In the genomic region with DNA sequence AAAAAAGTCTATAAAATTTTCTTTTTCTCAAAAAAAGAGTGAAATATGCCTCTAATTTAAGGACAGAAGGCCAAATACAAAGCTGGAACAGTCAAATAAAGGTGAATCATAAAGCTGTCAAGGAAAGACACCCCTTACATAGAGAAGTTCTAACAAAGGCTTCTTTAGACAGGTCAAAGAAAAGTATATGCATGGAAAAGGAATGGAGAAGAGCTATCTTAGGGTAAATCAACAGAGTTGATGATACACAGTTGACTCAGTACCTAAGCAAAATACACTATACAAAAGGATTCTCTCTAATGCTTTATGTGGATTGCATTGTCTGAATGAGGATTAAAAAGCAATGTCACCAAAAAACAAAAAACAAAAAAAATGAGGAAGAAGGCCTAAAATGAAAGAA, we compare ENCODE assay signal across 21 cellular contexts.
DNase-seq lines count a peak whose midpoint lies in the region; ATAC-seq and TF ChIP-seq lines count a peak whose summit lies in the region.
"Had no signal": no experiment of that assay in that cellular context is flagged by ENCODE, and none has a peak within 500 bp of the region (broad histone marks: within the 10 kb centered on the region; RNA-seq: fewer than 3 reads in every experiment).

No MANE protein-coding gene starts in this region.

- no peak overlapping the region for H3K9ac ChIP-seq in GM23248
- H3K9ac ChIP-seq: BLaER1 treated with 17β-estradiol and CSF1 and Interleukin-3, amounts not matched to agents 10 nM and 100 nM had no signal

- in situ Hi-C loops in GM23248 (cut with MboI): no loop called here

- H3K27me3 ChIP-seq in GM23248 (replicated peaks; ENCODE audit: insufficient read depth): no peaks in the 10 kb centered on the region
- H3K27me3 ChIP-seq in RWPE2 (ENCODE audit: insufficient read depth, poor library complexity, severe bottlenecking): no peaks in the 10 kb centered on the region
- no peaks in the 10 kb centered on the region for H3K27me3 ChIP-seq in heart left ventricle
- H3K27me3 ChIP-seq: BE2C; BLaER1 treated with 17β-estradiol and CSF1 and Interleukin-3, amounts not matched to agents 10 nM and 100 nM had no signal

- peak; percentile 5 for DNase-seq in GM23248
- DNase-seq in HT1080 (ENCODE audit: low read depth): peak; percentile 47
- DNase-seq in RWPE2 (ENCODE audit: low spot score): no peak
- DNase-seq in epithelial cell of prostate (ENCODE audit: low read depth, low spot score): peak; percentile 8
- no peak for DNase-seq in heart left ventricle
- DNase-seq in SK-N-DZ (ENCODE audit: low spot score): no peak
- DNase-seq: 8988T; ACHN; AML-193; BE2C; Calu3; CD4-positive, alpha-beta T cell; COR-L47; DMS53; DMS79 treated with DMSO at 0.1 percent for 48 hours; GF-D8; H9 had no signal

- no peaks in the 10 kb centered on the region for H3K79me2 ChIP-seq in GM23248 (ENCODE audit: insufficient read depth)

- no peak overlapping the region for H3K4me2 ChIP-seq in GM23248 (ENCODE audit: unreplicated experiment)
- H3K4me2 ChIP-seq: A549; BLaER1 treated with 17β-estradiol and CSF1 and Interleukin-3, amounts not matched to agents 10 nM and 100 nM had no signal

- H3K4me1 ChIP-seq in GM23248 (ENCODE audit: insufficient read depth) (no peaks in the 10 kb centered on the region), RWPE2 (ENCODE audit: insufficient read depth, poor library complexity, severe bottlenecking) (no peaks in the 10 kb centered on the region), heart left ventricle (no peaks in the 10 kb centered on the region)
- H3K4me1 ChIP-seq: A549; BE2C; BLaER1 treated with 17β-estradiol and CSF1 and Interleukin-3, amounts not matched to agents 10 nM and 100 nM had no signal

- intact Hi-C loops in heart left ventricle (cut with DNase I): no loop called here

- H3K27ac ChIP-seq in GM23248 (no peak overlapping the region), RWPE2 (ENCODE audit: poor library complexity, severe bottlenecking) (no peak overlapping the region), epithelial cell of prostate (no peak overlapping the region), heart left ventricle (no peak overlapping the region)
- H3K27ac ChIP-seq: A549; BLaER1 treated with 17β-estradiol and CSF1 and Interleukin-3, amounts not matched to agents 10 nM and 100 nM had no signal

- no peaks in the 10 kb centered on the region for H3K9me2 ChIP-seq in GM23248 (ENCODE audit: insufficient read depth)

- no peaks in the 10 kb centered on the region for H3F3A ChIP-seq in GM23248 (ENCODE audit: insufficient read depth)

- TF ChIP-seq CTCF in RWPE2 (IDR thresholded peaks at IDR 0.05; ENCODE audit: poor library complexity, severe bottlenecking): no peak
- no peak for TF ChIP-seq CTCF in heart left ventricle (IDR thresholded peaks at IDR 0.05)

- H3K9me3 ChIP-seq in GM23248 (ENCODE audit: low read depth): no peaks in the 10 kb centered on the region
- no peaks in the 10 kb centered on the region for H3K9me3 ChIP-seq in RWPE2 (ENCODE audit: severe bottlenecking)
- peaks cover 0 to 22% (median 8%) of the 10 kb centered on the region in 12 donors for H3K9me3 ChIP-seq in heart left ventricle
- H3K9me3 ChIP-seq: A549, BE2C had no signal

- ATAC-seq in RWPE2 (ENCODE audit: low read depth) (peak; percentile 46; the same call in 1 of the 3 replicates), heart left ventricle (no peak), HG02870 (IDR thresholded peaks at IDR 0.05; ENCODE audit: unreplicated experiment) (no peak)
- ATAC-seq: A549, HCT116 had no signal

- no peaks in the 10 kb centered on the region for H4K20me1 ChIP-seq in GM23248 (ENCODE audit: insufficient read depth)
- H4K20me1 ChIP-seq: BLaER1 treated with 17β-estradiol and CSF1 and Interleukin-3, amounts not matched to agents 10 nM and 100 nM had no signal

- H3K36me3 ChIP-seq in GM23248 (ENCODE audit: low read depth) (no peaks in the 10 kb centered on the region), RWPE2 (ENCODE audit: low read depth) (no peaks in the 10 kb centered on the region), heart left ventricle (no peaks in the 10 kb centered on the region)
- H3K36me3 ChIP-seq: BE2C; BLaER1 treated with 17β-estradiol and CSF1 and Interleukin-3, amounts not matched to agents 10 nM and 100 nM had no signal

- no peak for TF ChIP-seq POLR2A in heart left ventricle (IDR thresholded peaks at IDR 0.05)

- H2AFZ ChIP-seq in GM23248: no peak overlapping the region

- H3K4me3 ChIP-seq in GM23248: no peak overlapping the region
- no peak overlapping the region for H3K4me3 ChIP-seq in RWPE2 (ENCODE audit: severe bottlenecking)
- H3K4me3 ChIP-seq in heart left ventricle: no peak overlapping the region
- H3K4me3 ChIP-seq: A549; BLaER1 treated with 17β-estradiol and CSF1 and Interleukin-3, amounts not matched to agents 10 nM and 100 nM had no signal

Comparison
In these comparisons a context has a peak if more than half of its experiments do, and no peak if none do; other contexts are left out.
1. DNase-seq: peak in GM23248 (single experiment), HT1080 (single experiment) and epithelial cell of prostate (single experiment); none in RWPE2 (single experiment), heart left ventricle (0 of 5) and SK-N-DZ (single experiment).